7 cellular contexts compared by ENCODE assay signal in the genomic region with DNA sequence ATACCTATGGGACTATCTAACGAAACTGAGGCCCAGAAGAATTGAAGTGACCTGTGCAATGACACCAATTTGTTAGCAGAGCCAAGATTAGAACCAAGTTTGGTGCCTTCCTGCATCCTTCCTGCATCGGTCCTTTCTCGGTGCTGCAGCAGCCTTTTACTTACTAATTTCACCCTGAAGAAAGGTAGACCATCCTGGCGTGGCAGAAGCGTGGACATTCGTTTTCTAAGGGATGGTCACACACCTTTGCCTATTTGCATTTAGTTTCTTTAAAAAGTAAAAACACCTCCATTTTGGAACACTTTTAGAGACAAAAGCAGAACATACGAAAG. TPM values are rescaled to one million over a fixed set of nuclear protein-coding genes. Genes with fewer than 3 reads are reported as not detected.
DNase-seq lines count a peak whose midpoint lies in the region; ATAC-seq, FAIRE-seq and TF ChIP-seq lines count a peak whose summit lies in the region.

No MANE protein-coding gene starts in this region.

- H3K27ac Mint-ChIP-seq in brain = peak overlapping the region; percentile 97 to 99 (median 98)

- no peak for TF ChIP-seq CTCF in GM06990 (IDR thresholded peaks at IDR 0.05; ENCODE audit: insufficient read depth, low read length, poor library complexity, severe bottlenecking)
- no peak for TF ChIP-seq CTCF in brain (conservative IDR thresholded peaks at IDR 0.05)

- peaks cover 0 to 4% (median 0%) of the 10 kb centered on the region in 5 experiments for H3K9me3 Mint-ChIP-seq in brain

- DNase-seq in GM06990 (ENCODE audit: extremely low read depth, insufficient read length) (peak; percentile 16), LoVo (ENCODE audit: low spot score) (peak; percentile 20), medulla oblongata (ENCODE audit: extremely low spot score) (peak; percentile 23), urothelium cell line (ENCODE audit: low spot score) (peak; percentile 2), epidermal melanocyte (ENCODE audit: insufficient read length, low spot score) (no peak)

- H3K36me3 ChIP-seq in GM06990 (ENCODE audit: control insufficient read depth, insufficient read depth, low read length) = no peaks in the 10 kb centered on the region; the same call in none of the 2 replicates

- ATAC-seq in HG03095 (IDR thresholded peaks at IDR 0.05; ENCODE audit: unreplicated experiment) = no peak

- H3K4me3 ChIP-seq in GM06990 (replicated peaks; ENCODE audit: low read depth, low read length) = peak overlapping the region; percentile 98

- H3K27me3 ChIP-seq in GM06990 (replicated peaks; ENCODE audit: control insufficient read depth, insufficient read depth, low read length) = no peaks in the 10 kb centered on the region

- H3K4me3 Mint-ChIP-seq in brain = peak overlapping the region; percentile 94 to 98 (median 98)

- peaks cover 4% of the 10 kb centered on the region for H3K27me3 Mint-ChIP-seq in brain

- peaks cover 28% of the 10 kb centered on the region for H3K36me3 Mint-ChIP-seq in brain

- no peak for FAIRE-seq in urothelium cell line (lab: Jason Lieb, UNC)

- H3K4me1 Mint-ChIP-seq in brain = peaks cover 56% of the 10 kb centered on the region

RNA-seq across cellular contexts. Expression of gene LSM8, which starts 0.7 kb away (rescaled TPM):
- 17.8 TPM for polyA plus RNA-seq in brain (ENCODE audit: insufficient read depth, low read depth, low replicate concordance)

RNA-seq across cellular contexts. Expression of gene ANKRD7, which starts 41.3 kb away (rescaled TPM):
- not detected for polyA plus RNA-seq in brain (ENCODE audit: insufficient read depth, low read depth, low replicate concordance)
